Comparison of ENCODE assay signal across 23 cellular contexts in the genomic region with DNA sequence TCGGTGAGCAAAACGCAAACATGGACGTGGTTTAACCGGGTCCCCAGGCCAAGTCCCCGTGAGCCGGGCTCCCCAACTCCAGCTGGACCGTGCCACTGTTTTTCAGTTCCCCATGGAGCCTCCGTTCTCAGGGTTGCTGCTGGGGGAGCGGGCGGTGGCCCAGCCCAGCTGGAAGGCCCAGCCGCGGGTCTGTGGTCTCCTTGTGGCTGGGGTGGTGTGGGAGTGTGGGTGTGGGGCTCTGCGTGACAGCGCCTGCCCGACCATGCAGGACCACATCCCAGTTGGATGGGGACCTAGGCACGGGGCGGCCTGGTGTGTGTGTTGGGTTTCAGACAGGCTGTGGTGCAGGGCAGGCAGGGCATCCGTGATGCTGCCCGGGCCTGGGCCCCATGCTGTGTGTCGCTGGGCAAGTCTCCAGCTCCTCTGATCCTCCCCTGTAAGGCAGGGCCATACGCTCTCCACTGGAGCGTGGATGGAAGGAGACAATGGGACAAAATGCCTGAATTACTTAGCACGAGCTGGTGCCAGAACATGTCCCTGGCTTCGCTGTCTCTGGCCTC. TPM values are rescaled to one million over a fixed set of nuclear protein-coding genes. Genes with fewer than 3 reads are reported as not detected.
"Had no signal": no experiment of that assay in that cellular context is flagged by ENCODE, and none has a peak within 500 bp of the region (broad histone marks: within the 10 kb centered on the region; RNA-seq: fewer than 3 reads in every experiment).

No MANE protein-coding gene starts in this region.

- DNase-seq: activated CD4-positive, alpha-beta T cell treated with anti-CD3 and anti-CD28 coated beads, Interleukin-2, amount 10 ng/mL, durations not matched to agents 24 days and 14 days; activated CD8-positive, alpha-beta memory T cell treated with anti-CD3 and anti-CD28 coated beads, Interleukin-2, amount 50 U/mL, for 48 hours; activated effector memory CD4-positive, alpha-beta T cell treated with Interleukin-2 at 50 U/mL for 16 hours; activated naive CD4-positive, alpha-beta T cell treated with anti-CD3 and anti-CD28 coated beads, Interleukin-2, amount 10 ng/mL, durations not matched to agents 7 days and 5 days; activated T-cell treated with anti-CD3 and anti-CD28 coated beads, Interleukin-2, amount 50 U/mL, for 48 hours; cortex of kidney; effector CD4-positive, alpha-beta T cell; gastrocnemius medialis; left lung; nephron progenitor cell; occipital lobe; stimulated activated CD4-positive, alpha-beta T cell treated with anti-CD3 and anti-CD28 coated beads, Interleukin-12 subunit alpha, Interleukin-12 subunit beta, amount 100 ng/mL, for 4 hours; stimulated activated CD4-positive, alpha-beta T cell treated with anti-CD3 and anti-CD28 coated beads, Interleukin-1b, Interleukin-23, amount 100 ng/mL, for 48 hours; stimulated activated CD8-positive, alpha-beta memory T cell treated with anti-CD3 and anti-CD28 coated beads, Interleukin-4, amount 100 ng/mL, for 48 hours; T1000; trophoblast cell had no signal

- H3K36me3 Mint-ChIP-seq: activated naive CD4-positive, alpha-beta T cell treated with anti-CD3 and anti-CD28 coated beads, Interleukin-2, amount 10 ng/mL, durations not matched to agents 7 days and 5 days had no signal

- H3K4me1 Mint-ChIP-seq: activated naive CD4-positive, alpha-beta T cell treated with anti-CD3 and anti-CD28 coated beads, Interleukin-2, amount 10 ng/mL, durations not matched to agents 7 days and 5 days had no signal

- H3K4me3 ChIP-seq: ascending aorta, gastrocnemius medialis, left lung, suprapubic skin, vagina had no signal

- ATAC-seq: esophagus mucosa, gastrocnemius medialis, left lung had no signal

- H3K4me3 Mint-ChIP-seq: activated CD4-positive, alpha-beta T cell treated with anti-CD3 and anti-CD28 coated beads, Interleukin-2, amount 10 ng/mL, durations not matched to agents 24 days and 14 days; activated naive CD4-positive, alpha-beta T cell treated with anti-CD3 and anti-CD28 coated beads, Interleukin-2, amount 10 ng/mL, durations not matched to agents 7 days and 5 days; nephron progenitor cell; stimulated activated naive CD8-positive, alpha-beta T cell treated with anti-CD3 and anti-CD28 coated beads, Interleukin-15, Interleukin-2, amounts not matched to agents 100 ng/mL and 50 ng/mL, for 24 hours had no signal

- H3K9me3 Mint-ChIP-seq: activated CD4-positive, alpha-beta T cell treated with anti-CD3 and anti-CD28 coated beads, Interleukin-2, amount 10 ng/mL, durations not matched to agents 24 days and 14 days; activated naive CD4-positive, alpha-beta T cell treated with anti-CD3 and anti-CD28 coated beads, Interleukin-2, amount 10 ng/mL, durations not matched to agents 7 days and 5 days; nephron progenitor cell; stimulated activated naive CD8-positive, alpha-beta T cell treated with anti-CD3 and anti-CD28 coated beads, Interleukin-15, Interleukin-2, amounts not matched to agents 100 ng/mL and 50 ng/mL, for 24 hours had no signal

- H3K27ac Mint-ChIP-seq: activated CD4-positive, alpha-beta T cell treated with anti-CD3 and anti-CD28 coated beads, Interleukin-2, amount 10 ng/mL, durations not matched to agents 24 days and 14 days; activated naive CD4-positive, alpha-beta T cell treated with anti-CD3 and anti-CD28 coated beads, Interleukin-2, amount 10 ng/mL, durations not matched to agents 7 days and 5 days; nephron progenitor cell; progenitor cell of endocrine pancreas; stimulated activated naive CD8-positive, alpha-beta T cell treated with anti-CD3 and anti-CD28 coated beads, Interleukin-15, Interleukin-2, amounts not matched to agents 100 ng/mL and 50 ng/mL, for 24 hours had no signal

RNA-seq across cellular contexts. Expression of gene IRF8, which starts 59.2 kb away (rescaled TPM):
- total RNA-seq: myocyte had no signal
